5 cellular contexts compared by ENCODE assay signal in the genomic region with DNA sequence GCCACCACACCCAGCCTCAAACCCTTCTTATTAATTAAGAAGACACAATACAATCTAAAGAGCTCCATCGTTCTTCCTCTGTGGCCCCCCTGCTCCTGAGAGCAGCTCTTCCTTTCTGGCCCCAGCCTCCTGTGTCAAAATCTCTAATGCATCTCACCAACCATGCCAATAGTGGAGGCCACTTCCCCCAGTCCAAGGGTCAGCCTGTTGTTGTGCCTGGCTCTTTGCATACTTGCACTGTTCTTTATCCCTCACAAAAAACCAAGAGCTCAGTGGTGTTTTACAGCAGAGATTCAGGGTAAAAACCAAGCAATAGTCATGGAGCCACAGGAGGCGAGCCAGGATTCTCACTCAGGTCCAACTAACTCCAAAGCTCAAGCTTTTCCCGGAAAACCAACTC.
"Had no signal": no experiment of that assay in that cellular context is flagged by ENCODE, and none has a peak within 500 bp of the region (broad histone marks: within the 10 kb centered on the region; RNA-seq: fewer than 3 reads in every experiment).

No MANE protein-coding gene starts in this region.

- H3K4me3 Mint-ChIP-seq: H9, IgD-negative memory B cell had no signal

- H3K27ac ChIP-seq: GM23248 had no signal

- H3K4me1 Mint-ChIP-seq: IgD-negative memory B cell had no signal

- H3K27me3 Mint-ChIP-seq: IgD-negative memory B cell had no signal

- DNase-seq: GM23248, H9, HCEC 1CT, KBM-7 had no signal

- H3K9me3 Mint-ChIP-seq: H9 had no signal

- H3K9ac ChIP-seq: GM23248 had no signal

- H3K4me3 ChIP-seq: GM23248 had no signal

- H3K27ac Mint-ChIP-seq: IgD-negative memory B cell had no signal
